Comparison of ENCODE assay signal across 23 cellular contexts in genomic region chr16:85488414-85488813, GRCh38.
DNase-seq lines count a peak whose midpoint lies in the region; ATAC-seq, FAIRE-seq and TF ChIP-seq lines count a peak whose summit lies in the region.
"Had no signal": no experiment of that assay in that cellular context is flagged by ENCODE, and none has a peak within 500 bp of the region (broad histone marks: within the 10 kb centered on the region; RNA-seq: fewer than 3 reads in every experiment).

No MANE protein-coding gene starts in this region.

- no peak for TF ChIP-seq RAD21 in HepG2 (CRISPR knock-in tag; IDR thresholded peaks at IDR 0.05)
- TF ChIP-seq RAD21 in K562 (CRISPR knock-in tag; conservative IDR thresholded peaks at IDR 0.05 in 1 of 2, IDR thresholded peaks at IDR 0.05 in 1 of 2), result no peak

- H3K9ac ChIP-seq in HepG2 (ENCODE audit: insufficient read depth, low read depth, low read length) (no peak overlapping the region), K562 (ENCODE audit: insufficient read depth in 1 of 2, low read depth in 2 of 2, low read length in 2 of 2) (no peak overlapping the region)
- H3K9ac ChIP-seq: KMS-11 had no signal

- intact Hi-C loops in HepG2 (cut with micrococcal nuclease; ENCODE audit: unreplicated experiment), result no loop called here
- intact Hi-C loops in right lobe of liver (cut with DNase I), result no loop called here
- intact Hi-C loops in K562 (cut with micrococcal nuclease), result no loop called here

- H3K4me1 ChIP-seq in HepG2 (ENCODE audit: insufficient read depth, low read length) (peaks cover 23% of the 10 kb centered on the region), right lobe of liver (peaks cover 0 to 15% (median 7%) of the 10 kb centered on the region in 4 donors), K562 (replicated peaks in 1 of 2; ENCODE audit: control insufficient read depth in 2 of 2, insufficient read depth in 2 of 2, low read length in 2 of 2) (peaks cover 18 to 64% of the 10 kb centered on the region in 2 experiments)
- H3K4me1 ChIP-seq: SJCRH30 had no signal

- no peaks in the 10 kb centered on the region for H3K36me3 Mint-ChIP-seq in glutamatergic neuron (ENCODE audit: unreplicated experiment)

- H3K27me3 ChIP-seq in HepG2 (ENCODE audit: control insufficient read depth in 1 of 2, insufficient read depth in 2 of 2, low read length in 2 of 2) (peaks cover 0 to 3% of the 10 kb centered on the region in 2 experiments; a peak in 2 of 5 replicates), right lobe of liver (no peaks in the 10 kb centered on the region), K562 (ENCODE audit: control insufficient read depth in 2 of 2, insufficient read depth in 2 of 2, low read length in 2 of 2) (no peaks in the 10 kb centered on the region)
- H3K27me3 ChIP-seq: SJCRH30 had no signal

- POLR2A ChIA-PET in HepG2 (lab: Yijun Ruan, JAX), result interaction anchor here (1.1 to 1.4 kb wide), 2 partner anchors 26 to 49 kb away, joined by 3 read pairs; no protein-coding TSS in a partner anchor
- POLR2A ChIA-PET in K562 (lab: Yijun Ruan, JAX), result interaction anchor here (0.5 to 1.8 kb wide), 3 partner anchors 11 to 187 kb away, joined by 3 to 8 read pairs (median 3); no protein-coding TSS in a partner anchor

- no peak for DNase-seq in HepG2 (ENCODE audit: low spot score)
- no peak for DNase-seq in right lobe of liver
- DNase-seq in K562 (ENCODE audit: extremely low read depth in 1 of 4, low spot score in 3 of 4), result no peak
- no peak for DNase-seq in glutamatergic neuron
- DNase-seq in NCI-H1930 (lab: John Stamatoyannopoulos, UW), result no peak
- DNase-seq in NCI-H774 (lab: John Stamatoyannopoulos, UW), result no peak
- DNase-seq: CD4-positive, alpha-beta T cell; GOT3; HCEC 1CT; NCI-H1092 treated with DMSO at 0.1 percent for 48 hours; NCI-H1436; NCI-H187; NCI-H2171 treated with DMSO at 0.1 percent for 48 hours; NCI-H446; PC-9; SJCRH30; T-helper 1 cell had no signal

- FAIRE-seq in HepG2 (lab: Jason Lieb, UNC) (no peak), K562 (lab: Jason Lieb, UNC) (no peak)
- FAIRE-seq: G401.6, GM12878 had no signal

- WGBS in HepG2 (ENCODE audit: low lambda C conversion rate), result 38% methylated on average over 8 of the region's 8 CpGs
- WGBS in right lobe of liver (ENCODE audit: insufficient coverage, low coverage, low lambda C conversion rate, missing lambda C conversion rate), result 65% methylated on average over 7 of the region's 8 CpGs
- 73% methylated on average over 8 of the region's 8 CpGs for WGBS in K562 (ENCODE audit: insufficient coverage, low coverage, missing lambda C conversion rate)

- H3K27ac ChIP-seq in HepG2 (ENCODE audit: extremely low read length, insufficient read depth, low read length) (no peak overlapping the region), right lobe of liver (no peak overlapping the region), K562 (ENCODE audit: extremely low read depth, low read depth, low read length) (no peak overlapping the region)
- H3K27ac ChIP-seq: KMS-11, PC-9, SJCRH30 had no signal

- TF ChIP-seq EP300 in HepG2 (IDR thresholded peaks at IDR 0.05; ENCODE audit: low read depth in 2 of 2, low read length in 2 of 2), result no peak
- TF ChIP-seq EP300 in HepG2 (CRISPR knock-in tag; IDR thresholded peaks at IDR 0.05; ENCODE audit: borderline replicate concordance), result no peak
- TF ChIP-seq EP300 in K562 (IDR thresholded peaks at IDR 0.05; ENCODE audit: low read length), result no peak

- peak overlapping the region; percentile 72 for H3K4me3 Mint-ChIP-seq in glutamatergic neuron (ENCODE audit: unreplicated experiment)
- H3K4me3 Mint-ChIP-seq: CD4-positive, alpha-beta T cell had no signal

- H3K9me1 ChIP-seq in K562 (ENCODE audit: control insufficient read depth, insufficient read depth, low read length), result no peaks in the 10 kb centered on the region

- TF ChIP-seq CTCF in HepG2 (CRISPR knock-in tag; IDR thresholded peaks at IDR 0.05), result no peak
- no peak for TF ChIP-seq CTCF in right lobe of liver (IDR thresholded peaks at IDR 0.05)
- TF ChIP-seq CTCF in K562 (IDR thresholded peaks at IDR 0.05 in 2 of 3, conservative IDR thresholded peaks at IDR 0.05 in 1 of 3; ENCODE audit: insufficient read depth in 2 of 3, low read depth in 1 of 3, low read length in 3 of 3), result no peak
- TF ChIP-seq CTCF in glutamatergic neuron (IDR thresholded peaks at IDR 0.05; ENCODE audit: partially characterized antibody, unreplicated experiment), result no peak

- peaks cover 35% of the 10 kb centered on the region for H3K4me1 Mint-ChIP-seq in glutamatergic neuron (ENCODE audit: low read depth, unreplicated experiment)

- H3K27me3 Mint-ChIP-seq in glutamatergic neuron (ENCODE audit: unreplicated experiment), result peaks cover 15% of the 10 kb centered on the region
- H3K27me3 Mint-ChIP-seq: CD4-positive, alpha-beta T cell had no signal

- H2AFZ ChIP-seq in HepG2 (ENCODE audit: low read length) (no peak overlapping the region), K562 (ENCODE audit: low read depth, low read length) (no peak overlapping the region)
- H2AFZ ChIP-seq: PC-9 had no signal

- peak overlapping the region; percentile 9 for H3K27ac Mint-ChIP-seq in glutamatergic neuron (ENCODE audit: unreplicated experiment)
- H3K27ac Mint-ChIP-seq: CD4-positive, alpha-beta T cell had no signal

- no peaks in the 10 kb centered on the region for H3K36me3 ChIP-seq in HepG2 (replicated peaks in 1 of 2; ENCODE audit: control insufficient read depth in 1 of 2, insufficient read depth in 2 of 2, low read length in 2 of 2)
- H3K36me3 ChIP-seq in right lobe of liver, result no peaks in the 10 kb centered on the region
- peaks cover 3% of the 10 kb centered on the region; the same call in 2 of the 3 replicates for H3K36me3 ChIP-seq in K562 (ENCODE audit: control insufficient read depth, insufficient read depth, low read length)
- H3K36me3 ChIP-seq: SJCRH30 had no signal

- no peak for TF ChIP-seq POLR2A in HepG2 (IDR thresholded peaks at IDR 0.05; ENCODE audit: insufficient read depth in 1 of 2, low read depth in 2 of 2, low read length in 2 of 2)
- no peak for TF ChIP-seq POLR2A in right lobe of liver (IDR thresholded peaks at IDR 0.05)
- TF ChIP-seq POLR2A in K562 (conservative IDR thresholded peaks at IDR 0.05), result no peak

- H3K9me3 Mint-ChIP-seq in glutamatergic neuron (ENCODE audit: unreplicated experiment), result peaks cover 16% of the 10 kb centered on the region
- H3K9me3 Mint-ChIP-seq: CD4-positive, alpha-beta T cell had no signal

- H3K4me3 ChIP-seq in HepG2 (replicated peaks in 1 of 3; ENCODE audit: insufficient read depth in 1 of 3, low read depth in 2 of 3, low read length in 3 of 3) (no peak overlapping the region), right lobe of liver (no peak overlapping the region), K562 (no peak overlapping the region)
- H3K4me3 ChIP-seq: GM12878, PC-9, SJCRH30 had no signal

- in situ Hi-C loops in HepG2 (cut with HindIII; ENCODE audit: extremely low pct_ligation_motif_present, low pct_unique_long_range_greater_than_20kb) (no loop called here), K562 (cut with MboI) (no loop called here)

- H4K20me1 ChIP-seq in HepG2 (ENCODE audit: insufficient read depth, low read length) (no peaks in the 10 kb centered on the region), K562 (replicated peaks; ENCODE audit: control insufficient read depth, insufficient read depth, low read length) (peaks cover 10% of the 10 kb centered on the region; the same call in 1 of the 2 replicates)

- CTCF ChIA-PET in HepG2 (lab: Yijun Ruan, JAX; ENCODE audit: low intra/inter-chr PET ratio, low total read pairs) (no interaction called here), K562 (lab: Yijun Ruan, JAX; ENCODE audit: low intra/inter-chr PET ratio) (no interaction called here)

- no peak overlapping the region for H3K4me2 ChIP-seq in HepG2 (ENCODE audit: low read depth, low read length)
- H3K4me2 ChIP-seq in K562 (ENCODE audit: insufficient read depth, low read length), result no peak overlapping the region
- H3K4me2 ChIP-seq: KMS-11, PC-9 had no signal

- H3K79me2 ChIP-seq in HepG2 (ENCODE audit: insufficient read depth, low read length) (no peaks in the 10 kb centered on the region), K562 (ENCODE audit: control insufficient read depth, insufficient read depth, low read length) (peaks cover 27% of the 10 kb centered on the region)

- BruUV-seq in HepG2 (replicated peaks; lab: Mats Ljungman, UMichigan) (no TSS peak), K562 (replicated peaks; lab: Mats Ljungman, UMichigan) (no TSS peak)

- ATAC-seq in HepG2 (no peak), right lobe of liver (no peak), K562 (no peak), HG02642 (IDR thresholded peaks at IDR 0.05; ENCODE audit: poor library complexity, unreplicated experiment) (no peak), GM18873 (IDR thresholded peaks at IDR 0.05; ENCODE audit: low FRiP score, unreplicated experiment) (no peak)
- ATAC-seq: GM12878, Right ventricle myocardium inferior had no signal

- H3K9me3 ChIP-seq in HepG2 (ENCODE audit: low read length) (no peaks in the 10 kb centered on the region), right lobe of liver (no peaks in the 10 kb centered on the region), K562 (replicated peaks; ENCODE audit: control insufficient read depth, insufficient read depth, low read depth, low read length) (no peaks in the 10 kb centered on the region)
- H3K9me3 ChIP-seq: SJCRH30 had no signal

TF ChIP-seq in HepG2, 621 proteins besides CTCF, POLR2A, EP300 and RAD21 (continues in another document):
- TF ChIP-seq RXRA (CRISPR knock-in tag; IDR thresholded peaks at IDR 0.05) (0 out of 2 replicates have a peak, but pooled peaks have one; percentile 31), CEBPG (CRISPR knock-in tag; IDR thresholded peaks at IDR 0.05) (peak; percentile 26; the same call in 1 of the 2 replicates), HES4 (CRISPR knock-in tag; IDR thresholded peaks at IDR 0.05; ENCODE audit: borderline replicate concordance) (peak; percentile 55; the same call in 1 of the 2 replicates), RBAK (CRISPR knock-in tag; IDR thresholded peaks at IDR 0.05) (peak; percentile 97)

TF ChIP-seq in K562, 482 proteins besides CTCF, POLR2A, EP300 and RAD21:
- TF ChIP-seq CEBPB (tag; IDR thresholded peaks at IDR 0.05) (peak; percentile 34; the same call in 1 of the 2 replicates), XRCC3 (IDR thresholded peaks at IDR 0.05) (no peak)

Comparison
In these comparisons a context has a peak if more than half of its experiments do, and no peak if none do; other contexts are left out.
1. Of the 241 proteins assayed by ChIP-seq in both HepG2 and K562: peak only in HepG2: BCL6 and CEBPG; only in K562: none; in both: CEBPB; in neither: 238.